In the genomic region with DNA sequence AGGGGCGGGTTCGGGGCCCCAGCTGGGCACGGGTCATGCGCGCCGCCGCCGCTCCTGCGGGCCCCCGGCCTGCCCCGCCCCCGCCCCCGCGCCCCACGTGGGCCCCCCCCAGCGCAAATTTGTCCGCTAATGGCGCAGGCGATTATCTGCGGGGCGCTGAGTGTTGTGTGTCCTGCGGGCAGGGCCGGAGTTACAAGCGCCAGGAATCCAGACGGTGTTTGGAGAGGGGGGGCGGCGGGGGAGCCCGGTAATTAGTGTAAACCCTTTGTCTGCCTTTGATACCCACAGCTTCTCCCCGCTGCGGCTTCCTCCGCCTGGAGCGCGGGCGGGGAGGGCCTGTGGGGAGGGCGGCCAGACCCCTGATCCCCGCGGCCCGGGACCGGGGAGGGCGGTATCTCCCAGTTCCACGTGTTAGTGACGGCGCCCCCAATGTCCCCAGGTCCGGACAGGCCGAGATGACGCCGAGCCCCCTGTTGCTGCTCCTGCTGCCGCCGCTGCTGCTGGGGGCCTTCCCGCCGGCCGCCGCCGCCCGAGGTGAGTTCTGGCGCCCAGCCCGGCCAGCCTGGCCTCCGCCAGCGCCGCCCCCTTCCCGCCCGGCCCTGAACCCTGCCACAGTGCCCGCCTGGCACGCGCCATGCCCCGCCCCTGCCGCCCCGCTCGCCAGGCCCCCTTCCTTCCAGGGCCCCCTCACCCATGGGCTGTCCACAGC, we compare ENCODE assay signal across 9 cellular contexts. TPM values are rescaled to one million over a fixed set of nuclear protein-coding genes. Genes with fewer than 3 reads are reported as not detected.
DNase-seq lines count a peak whose midpoint lies in the region; ATAC-seq and TF ChIP-seq lines count a peak whose summit lies in the region.
"Had no signal": no experiment of that assay in that cellular context is flagged by ENCODE, and none has a peak within 500 bp of the region (broad histone marks: within the 10 kb centered on the region; RNA-seq: fewer than 3 reads in every experiment).

No MANE protein-coding gene starts in this region.

- H3K9me3 Mint-ChIP-seq in activated T-helper 17 cell treated with anti-CD3 and anti-CD28 coated beads, Interleukin-2, amount 50 U/mL, for 72 hours: no peaks in the 10 kb centered on the region

- H3K27me3 Mint-ChIP-seq in activated T-helper 17 cell treated with anti-CD3 and anti-CD28 coated beads, Interleukin-2, amount 50 U/mL, for 72 hours: peaks cover 18% of the 10 kb centered on the region

- no peaks in the 10 kb centered on the region for H3K36me3 Mint-ChIP-seq in activated T-helper 17 cell treated with anti-CD3 and anti-CD28 coated beads, Interleukin-2, amount 50 U/mL, for 72 hours (ENCODE audit: low read depth)

- DNase-seq in COLO668 (lab: John Stamatoyannopoulos, UW; ENCODE audit: unreplicated experiment) (peak; percentile 28), NB4 (ENCODE audit: low read depth) (peak; percentile 67), right cardiac atrium (no peak), foreskin keratinocyte (no peak)

- peak overlapping the region; percentile 19 for H3K4me3 Mint-ChIP-seq in activated T-helper 17 cell treated with anti-CD3 and anti-CD28 coated beads, Interleukin-2, amount 50 U/mL, for 72 hours

- TF ChIP-seq CTCF in NB4 (IDR thresholded peaks at IDR 0.05; ENCODE audit: low read depth, low read length): no peak
- no peak for TF ChIP-seq CTCF in foreskin keratinocyte (conservative IDR thresholded peaks at IDR 0.05)

- peak overlapping the region in 2 of 3 donors; percentile 32 to 40 for H3K9ac ChIP-seq in skeletal muscle tissue (ENCODE audit: low read depth in 1 of 3, low read length in 3 of 3)

- peaks cover 4% of the 10 kb centered on the region for H3K4me1 Mint-ChIP-seq in activated T-helper 17 cell treated with anti-CD3 and anti-CD28 coated beads, Interleukin-2, amount 50 U/mL, for 72 hours

- no peaks in the 10 kb centered on the region for H3K9me3 ChIP-seq in right cardiac atrium (ENCODE audit: control insufficient read depth, low read length)
- H3K9me3 ChIP-seq in skeletal muscle tissue (ENCODE audit: control insufficient read depth in 3 of 3, low read length in 3 of 3): no peaks in the 10 kb centered on the region

- WGBS in right cardiac atrium: 3% methylated on average over 69 of the region's 69 CpGs

- intact Hi-C loops in right cardiac atrium (cut with DNase I): no loop called here

- no peak for TF ChIP-seq POLR2A in NB4 (IDR thresholded peaks at IDR 0.05; ENCODE audit: extremely low read depth, insufficient read length)

- ATAC-seq in activated T-helper 17 cell treated with anti-CD3 and anti-CD28 coated beads, Interleukin-2, amount 50 U/mL, for 72 hours (replicated peaks): no peak
- ATAC-seq in right cardiac atrium: no peak
- no peak for ATAC-seq in esophagus mucosa
- no peak for ATAC-seq in HG03354 (IDR thresholded peaks at IDR 0.05; ENCODE audit: poor library complexity, severe bottlenecking, unreplicated experiment)
- ATAC-seq in foreskin keratinocyte: no peak

- no peaks in the 10 kb centered on the region for H3K36me3 ChIP-seq in skeletal muscle tissue (ENCODE audit: control insufficient read depth in 3 of 3, insufficient read depth in 3 of 3, low read length in 3 of 3)

- no peaks in the 10 kb centered on the region for H3K4me1 ChIP-seq in right cardiac atrium (ENCODE audit: control insufficient read depth, insufficient read depth, low read length)
- H3K4me1 ChIP-seq in skeletal muscle tissue (ENCODE audit: control insufficient read depth in 3 of 3, insufficient read depth in 3 of 3, low read length in 3 of 3): peaks cover 10 to 21% (median 20%) of the 10 kb centered on the region in 3 donors
- no peaks in the 10 kb centered on the region for H3K4me1 ChIP-seq in foreskin keratinocyte

- H3K27ac Mint-ChIP-seq in activated T-helper 17 cell treated with anti-CD3 and anti-CD28 coated beads, Interleukin-2, amount 50 U/mL, for 72 hours: no peak overlapping the region

- H3K27me3 ChIP-seq in right cardiac atrium (ENCODE audit: control insufficient read depth, insufficient read depth) (no peaks in the 10 kb centered on the region), skeletal muscle tissue (ENCODE audit: control insufficient read depth in 3 of 3, insufficient read depth in 3 of 3, low read length in 3 of 3) (peaks cover 8 to 16% (median 11%) of the 10 kb centered on the region in 3 donors), foreskin keratinocyte (peaks cover 17% of the 10 kb centered on the region)

- H3K27ac ChIP-seq in right cardiac atrium (ENCODE audit: low read length) (no peak overlapping the region), skeletal muscle tissue (ENCODE audit: low read depth, low read length) (no peak overlapping the region), foreskin keratinocyte (no peak overlapping the region)

- H3K4me3 ChIP-seq in NB4 (ENCODE audit: low read depth, low read length) (peak overlapping the region; percentile 48), right cardiac atrium (ENCODE audit: low read length) (peak overlapping the region; percentile 84), skeletal muscle tissue (ENCODE audit: low read length in 3 of 3) (peak overlapping the region in 2 of 3 donors; percentile 43 to 45)

RNA-seq across cellular contexts. Expression of a gene that starts 0.8 kb away (rescaled TPM):
- 10 to 100 TPM; 12.0 to 16.7 TPM for total RNA-seq in activated T-helper 17 cell treated with anti-CD3 and anti-CD28 coated beads, Interleukin-2, amount 50 U/mL, for 72 hours
- total RNA-seq in right cardiac atrium: 10 to 100 TPM; 17.4 to 21.7 (median 20.3) TPM
- polyA plus RNA-seq in right cardiac atrium: 19.2 TPM
- total RNA-seq in skeletal muscle tissue: 54.3 TPM
- 2.2 TPM for total RNA-seq in esophagus mucosa
- 6.0 and 6.6 TPM in 2 replicates for total RNA-seq in foreskin keratinocyte
- 5.0 and 5.5 TPM in 2 replicates for polyA plus RNA-seq in foreskin keratinocyte

RNA-seq across cellular contexts. Expression of a gene that starts 19.0 kb away (rescaled TPM):
- under 1 TPM in 1 of 2 donors, not detected in 1; 0.37 TPM for total RNA-seq in activated T-helper 17 cell treated with anti-CD3 and anti-CD28 coated beads, Interleukin-2, amount 50 U/mL, for 72 hours
- total RNA-seq in right cardiac atrium (under 1 TPM in 2 of 4 donors, not detected in 2; 0.36 to 0.37 TPM), skeletal muscle tissue (not detected), esophagus mucosa (not detected), foreskin keratinocyte (not detected in 2 replicates)
- polyA plus RNA-seq in right cardiac atrium (0.34 TPM), foreskin keratinocyte (not detected in 2 replicates)
- total RNA-seq: LHCN-M2 had no signal

RNA-seq across cellular contexts. Expression of a gene that starts 25.3 kb away (rescaled TPM):
- total RNA-seq in activated T-helper 17 cell treated with anti-CD3 and anti-CD28 coated beads, Interleukin-2, amount 50 U/mL, for 72 hours: 10 to 100 TPM; 14.9 to 16.4 TPM
- total RNA-seq in right cardiac atrium (10 to 100 TPM; 14.7 to 17.4 (median 17.1) TPM), skeletal muscle tissue (1.0 TPM), esophagus mucosa (8.8 TPM), foreskin keratinocyte (2.0 and 2.3 TPM in 2 replicates)
- polyA plus RNA-seq in right cardiac atrium (8.5 TPM), foreskin keratinocyte (1.8 and 2.3 TPM in 2 replicates)

RNA-seq across cellular contexts. Expression of a gene that starts 38.8 kb away (rescaled TPM):
- total RNA-seq in activated T-helper 17 cell treated with anti-CD3 and anti-CD28 coated beads, Interleukin-2, amount 50 U/mL, for 72 hours: 1 to 10 TPM; 4.8 to 9.0 TPM
- total RNA-seq in right cardiac atrium (1 to 10 TPM; 4.5 to 4.9 (median 4.6) TPM), skeletal muscle tissue (2.1 TPM), esophagus mucosa (12.0 TPM), foreskin keratinocyte (9.1 and 12.2 TPM in 2 replicates)
- polyA plus RNA-seq in right cardiac atrium (3.6 TPM), foreskin keratinocyte (5.4 and 7.0 TPM in 2 replicates)

Comparison
In these comparisons a context has a peak if more than half of its experiments do, and no peak if none do; other contexts are left out.
1. DNase-seq: peak in COLO668 (single experiment) and NB4 (single experiment); none in right cardiac atrium (0 of 3) and foreskin keratinocyte (0 of 2).
2. Peak in every context shown above with its lines, with median percentiles within 50 percentile points of each other: H3K4me3 ChIP-seq.